Comparison of ENCODE assay signal across 9 cellular contexts in the genomic region with DNA sequence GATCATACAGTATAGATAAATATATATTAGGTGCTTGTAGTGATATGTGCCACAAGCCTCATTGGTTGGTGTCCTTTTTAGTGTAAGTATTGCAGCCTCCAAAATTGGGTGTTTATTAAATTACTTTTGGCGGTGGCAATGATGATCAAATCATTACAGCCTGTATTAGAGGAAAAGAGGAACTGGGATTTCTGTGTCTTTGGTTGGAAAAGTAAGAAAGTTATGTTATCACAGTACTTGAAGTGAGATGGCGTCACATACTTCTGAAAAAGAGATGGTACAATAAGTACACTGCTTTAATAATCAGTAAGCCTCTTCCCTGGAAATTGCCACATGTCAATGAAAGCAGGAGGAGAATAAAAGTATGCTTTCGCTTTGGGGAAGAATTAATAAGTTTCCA. TPM values are rescaled to one million over a fixed set of nuclear protein-coding genes. Genes with fewer than 3 reads are reported as not detected.
DNase-seq lines count a peak whose midpoint lies in the region; ATAC-seq and TF ChIP-seq lines count a peak whose summit lies in the region.
"Had no signal": no experiment of that assay in that cellular context is flagged by ENCODE, and none has a peak within 500 bp of the region (broad histone marks: within the 10 kb centered on the region; RNA-seq: fewer than 3 reads in every experiment).

No MANE protein-coding gene starts in this region.

- H3K9ac ChIP-seq in liver (ENCODE audit: low read depth in 1 of 2, low read length in 2 of 2), result no peak overlapping the region

- H3K36me3 ChIP-seq in liver (ENCODE audit: control insufficient read depth in 4 of 4, insufficient read depth in 3 of 4, low read depth in 1 of 4, low read length in 3 of 4) (peaks cover 2% of the 10 kb centered on the region in 4 donors), upper lobe of right lung (peaks cover 21% of the 10 kb centered on the region)

- peak overlapping the region; percentile 99 for H3K4me3 Mint-ChIP-seq in activated CD4-positive, alpha-beta memory T cell treated with anti-CD3 and anti-CD28 coated beads for 36 hours

- H3K9me3 ChIP-seq in right cardiac atrium (ENCODE audit: control insufficient read depth, low read length) (no peaks in the 10 kb centered on the region), liver (ENCODE audit: control insufficient read depth in 4 of 4, low read length in 3 of 4) (no peaks in the 10 kb centered on the region), upper lobe of right lung (no peaks in the 10 kb centered on the region)

- H3K27ac Mint-ChIP-seq in activated CD4-positive, alpha-beta memory T cell treated with anti-CD3 and anti-CD28 coated beads for 36 hours, result peak overlapping the region; percentile 97

- intact Hi-C loops in right cardiac atrium (cut with DNase I) (no loop called here), Right ventricle myocardium superior (cut with DNase I) (no loop called here), upper lobe of right lung (cut with DNase I) (no loop called here)
- intact Hi-C loops in activated CD4-positive, alpha-beta memory T cell treated with anti-CD3 and anti-CD28 coated beads for 36 hours (cut with micrococcal nuclease), result loop anchor here (1.0 to 2.0 kb wide), 2 partner anchors 28 to 35 kb away; no protein-coding TSS in a partner anchor

- POLR2A ChIA-PET in activated CD4-positive, alpha-beta memory T cell treated with anti-CD3 and anti-CD28 coated beads for 36 hours (lab: Charles Lee), result interaction anchor here (1.0 to 2.8 kb wide), 9 partner anchors 11 to 90 kb away, joined by 4 to 31 read pairs (median 5); a partner anchor contains a TSS

- no peak overlapping the region for H3K27ac ChIP-seq in right cardiac atrium (ENCODE audit: low read length)
- no peak overlapping the region for H3K27ac ChIP-seq in liver (ENCODE audit: low read depth in 1 of 2, low read length in 2 of 2)
- H3K27ac ChIP-seq in upper lobe of right lung, result peak overlapping the region; percentile 94

- ATAC-seq in right cardiac atrium, result no peak
- no peak for ATAC-seq in Right ventricle myocardium superior (ENCODE audit: poor library complexity)
- ATAC-seq in upper lobe of right lung, result no peak
- no peak for ATAC-seq in HG02588 (IDR thresholded peaks at IDR 0.05; ENCODE audit: unreplicated experiment)

- TF ChIP-seq RAD21 in liver (IDR thresholded peaks at IDR 0.05), result no peak

- H3K4me1 Mint-ChIP-seq in activated CD4-positive, alpha-beta memory T cell treated with anti-CD3 and anti-CD28 coated beads for 36 hours (ENCODE audit: low read depth), result peaks cover 30% of the 10 kb centered on the region

- H3K27me3 ChIP-seq in right cardiac atrium (ENCODE audit: control insufficient read depth, insufficient read depth) (no peaks in the 10 kb centered on the region), liver (ENCODE audit: control insufficient read depth in 4 of 4, insufficient read depth in 4 of 4, low read length in 3 of 4) (no peaks in the 10 kb centered on the region), upper lobe of right lung (no peaks in the 10 kb centered on the region)

- H3K4me3 ChIP-seq in right cardiac atrium (ENCODE audit: low read length) (peak overlapping the region; percentile 62), liver (ENCODE audit: low read depth in 1 of 3, low read length in 3 of 3) (peak overlapping the region in 2 of 3 donors; percentile 82 to 91), upper lobe of right lung (peak overlapping the region; percentile 64)

- 71% methylated on average over 3 of the region's 3 CpGs for WGBS in right cardiac atrium
- 75% methylated on average over 3 of the region's 3 CpGs for WGBS in liver

- CTCF ChIA-PET in activated CD4-positive, alpha-beta memory T cell treated with anti-CD3 and anti-CD28 coated beads for 36 hours (lab: Charles Lee), result interaction anchor here (0.8 to 4.9 kb wide), 7 partner anchors 12 to 54 kb away, joined by 3 to 23 read pairs (median 5); a partner anchor contains a TSS

- TF ChIP-seq CTCF in liver (IDR thresholded peaks at IDR 0.05; ENCODE audit: low read depth, low read length, missing input control) (no peak), upper lobe of right lung (IDR thresholded peaks at IDR 0.05) (no peak)

- peaks cover 16% of the 10 kb centered on the region for H3K36me3 Mint-ChIP-seq in activated CD4-positive, alpha-beta memory T cell treated with anti-CD3 and anti-CD28 coated beads for 36 hours

- H3K9me3 Mint-ChIP-seq in activated CD4-positive, alpha-beta memory T cell treated with anti-CD3 and anti-CD28 coated beads for 36 hours, result no peaks in the 10 kb centered on the region

- no peaks in the 10 kb centered on the region for H3K27me3 Mint-ChIP-seq in activated CD4-positive, alpha-beta memory T cell treated with anti-CD3 and anti-CD28 coated beads for 36 hours

- DNase-seq in right cardiac atrium (no peak), Right ventricle myocardium superior (no peak), upper lobe of right lung (no peak), medulla oblongata (ENCODE audit: extremely low spot score) (no peak), H4 (ENCODE audit: low spot score) (no peak)
- DNase-seq in activated CD4-positive, alpha-beta memory T cell treated with anti-CD3 and anti-CD28 coated beads for 36 hours, result no peak

- no peaks in the 10 kb centered on the region for H3K4me1 ChIP-seq in right cardiac atrium (ENCODE audit: control insufficient read depth, insufficient read depth, low read length)
- H3K4me1 ChIP-seq in liver (ENCODE audit: control insufficient read depth in 4 of 4, insufficient read depth in 4 of 4, low read length in 3 of 4), result peaks cover 0 to 3% (median under 1%) of the 10 kb centered on the region in 4 donors
- peaks cover 5% of the 10 kb centered on the region for H3K4me1 ChIP-seq in upper lobe of right lung

TF ChIP-seq in liver, 16 proteins besides CTCF, POLR2A, EP300 and RAD21 (continues in another document):
- TF ChIP-seq NR2F2 (IDR thresholded peaks at IDR 0.05) (no peak), YY1 (IDR thresholded peaks at IDR 0.05) (no peak), EGR1 (IDR thresholded peaks at IDR 0.05; ENCODE audit: low read depth in 2 of 2) (no peak), HNF4G (IDR thresholded peaks at IDR 0.05) (no peak), HNF4A (conservative IDR thresholded peaks at IDR 0.05) (no peak), FOXA2 (IDR thresholded peaks at IDR 0.05) (no peak), FOXA1 (IDR thresholded peaks at IDR 0.05) (no peak), TAF1 (conservative IDR thresholded peaks at IDR 0.05) (no peak), RXRA (IDR thresholded peaks at IDR 0.05) (no peak), GABPA (IDR thresholded peaks at IDR 0.05 in 1 of 2, conservative IDR thresholded peaks at IDR 0.05 in 1 of 2) (no peak), JUND (IDR thresholded peaks at IDR 0.05) (no peak)
- TF ChIP-seq, protein P1, sequence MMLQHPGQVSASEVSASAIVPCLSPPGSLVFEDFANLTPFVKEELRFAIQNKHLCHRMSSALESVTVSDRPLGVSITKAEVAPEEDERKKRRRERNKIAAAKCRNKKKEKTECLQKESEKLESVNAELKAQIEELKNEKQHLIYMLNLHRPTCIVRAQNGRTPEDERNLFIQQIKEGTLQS (IDR thresholded peaks at IDR 0.05), result no peak
- TF ChIP-seq, protein P2, sequence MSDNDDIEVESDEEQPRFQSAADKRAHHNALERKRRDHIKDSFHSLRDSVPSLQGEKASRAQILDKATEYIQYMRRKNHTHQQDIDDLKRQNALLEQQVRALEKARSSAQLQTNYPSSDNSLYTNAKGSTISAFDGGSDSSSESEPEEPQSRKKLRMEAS (IDR thresholded peaks at IDR 0.05), result no peak

RNA-seq across cellular contexts. Expression of a gene that starts 0.5 kb away (rescaled TPM):
- total RNA-seq in right cardiac atrium, result 1 to 10 TPM; 1.3 to 1.7 (median 1.5) TPM
- polyA plus RNA-seq in right cardiac atrium, result 0.77 TPM
- 1.8 TPM for total RNA-seq in Right ventricle myocardium superior
- total RNA-seq in activated CD4-positive, alpha-beta memory T cell treated with anti-CD3 and anti-CD28 coated beads for 36 hours, result 10 to 100 TPM; 47.3 to 49.0 TPM
- 1 to 10 TPM; 4.1 to 6.9 TPM for total RNA-seq in liver
- polyA plus RNA-seq in liver, result 1 to 10 TPM; 2.5 to 2.9 TPM
- 11.8 TPM for total RNA-seq in upper lobe of right lung
- total RNA-seq in H4 (2014; rRNA removed; shearing (Covaris generic)), result 9.8 and 10.4 TPM in 2 replicates

RNA-seq across cellular contexts. Expression of a gene that starts 11.4 kb away (rescaled TPM):
- total RNA-seq in right cardiac atrium, result 10 to 100 TPM in 1 of 4 donors, 1 to 10 TPM in 3; 8.1 to 18.7 (median 9.0) TPM
- 6.4 TPM for polyA plus RNA-seq in right cardiac atrium
- 9.8 TPM for total RNA-seq in Right ventricle myocardium superior
- 10 to 100 TPM; 15.8 to 17.8 TPM for total RNA-seq in activated CD4-positive, alpha-beta memory T cell treated with anti-CD3 and anti-CD28 coated beads for 36 hours
- 10 to 100 TPM; 14.4 to 17.2 TPM for total RNA-seq in liver
- 1 to 10 TPM; 8.4 to 9.3 TPM for polyA plus RNA-seq in liver
- 119 TPM for total RNA-seq in upper lobe of right lung
- 1.0 and 1.7 TPM in 2 replicates for total RNA-seq in H4 (2014; rRNA removed; shearing (Covaris generic))

RNA-seq across cellular contexts. Expression of a gene that starts 27.9 kb away (rescaled TPM):
- total RNA-seq in right cardiac atrium (1 to 10 TPM; 2.3 to 8.0 (median 4.0) TPM), Right ventricle myocardium superior (2.7 TPM), liver (10 to 100 TPM in 1 of 2 donors, 1 to 10 TPM in 1; 9.6 to 13.5 TPM), upper lobe of right lung (87.9 TPM)
- polyA plus RNA-seq in right cardiac atrium (2.0 TPM), liver (1 to 10 TPM; 2.2 to 3.4 TPM)
- 100 to 1,000 TPM; 155 to 163 TPM for total RNA-seq in activated CD4-positive, alpha-beta memory T cell treated with anti-CD3 and anti-CD28 coated beads for 36 hours
- not detected in 2 replicates for total RNA-seq in H4 (2014; rRNA removed; shearing (Covaris generic))
- total RNA-seq: lung microvascular endothelial cell had no signal

RNA-seq across cellular contexts. Expression of a gene that starts 51.8 kb away (rescaled TPM):
- total RNA-seq in right cardiac atrium (1 to 10 TPM in 2 of 4 donors, under 1 TPM in 2; 0.59 to 2.2 (median 1.0) TPM), Right ventricle myocardium superior (0.38 TPM), liver (1 to 10 TPM in 1 of 2 donors, under 1 TPM in 1; 0.33 to 2.3 TPM), upper lobe of right lung (14.5 TPM)
- polyA plus RNA-seq in right cardiac atrium (0.50 TPM), liver (1 to 10 TPM; 1.4 to 2.1 TPM)
- total RNA-seq in activated CD4-positive, alpha-beta memory T cell treated with anti-CD3 and anti-CD28 coated beads for 36 hours, result 100 to 1,000 TPM; 476 to 488 TPM
- not detected in 2 replicates for total RNA-seq in H4 (2014; rRNA removed; shearing (Covaris generic))
- total RNA-seq: lung microvascular endothelial cell had no signal
